In the genomic region with DNA sequence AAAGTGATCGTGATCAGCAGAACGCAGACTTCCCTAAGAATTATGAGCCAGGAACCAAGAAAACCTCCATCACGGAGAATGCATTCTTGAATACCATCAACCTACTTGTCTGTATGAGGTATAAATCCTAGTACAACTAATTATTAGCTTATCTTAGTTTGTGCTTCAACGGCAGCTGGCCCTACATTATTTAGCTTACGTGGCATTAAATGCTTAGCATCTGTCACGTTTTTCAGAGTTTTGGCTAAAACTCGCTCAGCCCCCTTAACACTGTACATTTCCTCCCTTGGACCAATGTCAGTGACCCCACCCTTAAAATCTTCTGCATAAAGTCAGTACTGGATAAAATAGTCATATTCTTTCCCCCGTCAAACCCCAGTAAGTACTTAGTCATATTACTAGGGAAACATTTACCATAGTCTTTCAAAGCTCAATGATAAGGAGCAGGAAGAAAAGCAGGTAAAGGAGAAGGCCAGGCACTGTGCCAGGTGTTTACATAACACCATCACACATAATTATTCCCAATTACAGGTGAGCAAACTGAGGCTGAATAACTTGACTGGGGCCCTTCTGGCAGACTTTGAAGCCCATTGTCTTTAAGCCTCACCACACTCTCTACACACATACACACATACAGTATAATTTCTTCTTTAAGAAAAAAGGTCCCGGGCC, we compare ENCODE assay signal across 19 cellular contexts. TPM values are rescaled to one million over a fixed set of nuclear protein-coding genes. Genes with fewer than 3 reads are reported as not detected.
DNase-seq lines count a peak whose midpoint lies in the region; ATAC-seq, FAIRE-seq and TF ChIP-seq lines count a peak whose summit lies in the region.
"Had no signal": no experiment of that assay in that cellular context is flagged by ENCODE, and none has a peak within 500 bp of the region (broad histone marks: within the 10 kb centered on the region; RNA-seq: fewer than 3 reads in every experiment).

No MANE protein-coding gene starts in this region.

- no peak for TF ChIP-seq POLR2A in A549 (IDR thresholded peaks at IDR 0.05; ENCODE audit: low read length)

- intact Hi-C loops in left colon (cut with DNase I, micrococcal nuclease) (no loop called here), psoas muscle (cut with DNase I) (no loop called here)
- intact Hi-C loops in CD4-positive, alpha-beta memory T cell (cut with micrococcal nuclease), result no loop called here

- no peak overlapping the region for H3K27ac Mint-ChIP-seq in GM23338
- peak overlapping the region in 1 of 7 donors; percentile 81 for H3K27ac Mint-ChIP-seq in CD4-positive, alpha-beta memory T cell
- H3K27ac Mint-ChIP-seq: activated naive CD4-positive, alpha-beta T cell treated with anti-CD3 and anti-CD28 coated beads, Interleukin-2, amount 10 ng/mL, durations not matched to agents 7 days and 5 days had no signal

- ATAC-seq in A549 (no peak), GM23338 (no peak), left colon (peak; percentile 75), psoas muscle (no peak), GM21423 (IDR thresholded peaks at IDR 0.05; ENCODE audit: unreplicated experiment) (no peak)

- H3K27ac ChIP-seq in A549 (no peak overlapping the region), GM23338 (ENCODE audit: low read depth) (0 out of 2 replicates have a peak overlapping the region, but pooled peaks have one; percentile 7), psoas muscle (no peak overlapping the region)
- H3K27ac ChIP-seq in CD4-positive, alpha-beta memory T cell (ENCODE audit: low read depth, low read length), result no peak overlapping the region
- H3K27ac ChIP-seq: esophagus squamous epithelium, right atrium auricular region, vagina had no signal

- peaks cover 3% of the 10 kb centered on the region; the same call in 1 of the 2 replicates for H4K20me1 ChIP-seq in GM23338 (replicated peaks; ENCODE audit: insufficient read depth)

- H3K9me2 ChIP-seq in GM23338 (ENCODE audit: insufficient read depth), result no peaks in the 10 kb centered on the region

- peaks cover 51% of the 10 kb centered on the region for H3K4me1 ChIP-seq in A549
- no peaks in the 10 kb centered on the region for H3K4me1 ChIP-seq in GM23338 (ENCODE audit: insufficient read depth)
- H3K4me1 ChIP-seq in psoas muscle, result no peaks in the 10 kb centered on the region
- no peaks in the 10 kb centered on the region for H3K4me1 ChIP-seq in CD4-positive, alpha-beta memory T cell (ENCODE audit: insufficient read depth, low read length)

- H3K27me3 Mint-ChIP-seq in GM23338 (ENCODE audit: insufficient read depth, low read depth, poor library complexity), result no peaks in the 10 kb centered on the region
- no peaks in the 10 kb centered on the region for H3K27me3 Mint-ChIP-seq in CD4-positive, alpha-beta memory T cell
- H3K27me3 Mint-ChIP-seq: activated naive CD4-positive, alpha-beta T cell treated with anti-CD3 and anti-CD28 coated beads, Interleukin-2, amount 10 ng/mL, durations not matched to agents 7 days and 5 days had no signal

- H3K4me1 Mint-ChIP-seq in GM23338, result no peaks in the 10 kb centered on the region
- no peaks in the 10 kb centered on the region for H3K4me1 Mint-ChIP-seq in CD4-positive, alpha-beta memory T cell
- H3K4me1 Mint-ChIP-seq: activated naive CD4-positive, alpha-beta T cell treated with anti-CD3 and anti-CD28 coated beads, Interleukin-2, amount 10 ng/mL, durations not matched to agents 7 days and 5 days; neural crest cell had no signal

- H3K9me3 ChIP-seq in A549, result no peaks in the 10 kb centered on the region
- H3K9me3 ChIP-seq in psoas muscle, result no peaks in the 10 kb centered on the region
- no peaks in the 10 kb centered on the region for H3K9me3 ChIP-seq in CD4-positive, alpha-beta memory T cell (ENCODE audit: control insufficient read depth in 1 of 2, low read length in 2 of 2)
- H3K9me3 ChIP-seq: esophagus squamous epithelium, right atrium auricular region, vagina had no signal

- H3K79me2 ChIP-seq in GM23338 (replicated peaks; ENCODE audit: insufficient read depth), result no peaks in the 10 kb centered on the region

- whole genome bisulfite sequencing in A549 (ENCODE audit: missing lambda C conversion rate), result 87% methylated on average over 9 of the region's 9 CpGs
- 83 to 92% (median 89%) methylated on average over 9 of the region's 9 CpGs for WGBS in psoas muscle, 3 donors

- H3K27me3 ChIP-seq in GM23338 (ENCODE audit: insufficient read depth) (no peaks in the 10 kb centered on the region), psoas muscle (ENCODE audit: insufficient read depth in 3 of 3, low read length in 2 of 3) (no peaks in the 10 kb centered on the region)
- H3K27me3 ChIP-seq in CD4-positive, alpha-beta memory T cell (ENCODE audit: insufficient read depth, low read length), result no peaks in the 10 kb centered on the region
- H3K27me3 ChIP-seq: esophagus squamous epithelium, right atrium auricular region, vagina had no signal

- no peak for TF ChIP-seq EP300 in A549 (IDR thresholded peaks at IDR 0.05)

- TF ChIP-seq CTCF in A549 (IDR thresholded peaks at IDR 0.05) (no peak), GM23338 (conservative IDR thresholded peaks at IDR 0.05; ENCODE audit: low read depth in 2 of 2) (no peak), psoas muscle (IDR thresholded peaks at IDR 0.05) (no peak)

- TF ChIP-seq RAD21 in A549 (conservative IDR thresholded peaks at IDR 0.05 in 1 of 2, IDR thresholded peaks at IDR 0.05 in 1 of 2), result no peak

- no peak overlapping the region for H3K4me3 ChIP-seq in A549
- H3K4me3 ChIP-seq in GM23338, result no peak overlapping the region
- no peak overlapping the region for H3K4me3 ChIP-seq in psoas muscle
- H3K4me3 ChIP-seq in CD4-positive, alpha-beta memory T cell (ENCODE audit: low read length in 2 of 2), result no peak overlapping the region
- H3K4me3 ChIP-seq: esophagus squamous epithelium, right atrium auricular region, vagina had no signal

- H3K4me2 ChIP-seq in A549 (no peak overlapping the region), GM23338 (no peak overlapping the region)

- H3F3A ChIP-seq in GM23338 (replicated peaks; ENCODE audit: low read depth), result peaks cover 5% of the 10 kb centered on the region; the same call in 1 of the 2 replicates

- no peak overlapping the region for H3K4me3 Mint-ChIP-seq in GM23338
- no peak overlapping the region for H3K4me3 Mint-ChIP-seq in CD4-positive, alpha-beta memory T cell
- H3K4me3 Mint-ChIP-seq: activated naive CD4-positive, alpha-beta T cell treated with anti-CD3 and anti-CD28 coated beads, Interleukin-2, amount 10 ng/mL, durations not matched to agents 7 days and 5 days; neural crest cell had no signal

- H3K36me3 Mint-ChIP-seq in GM23338 (ENCODE audit: low read depth), result peaks cover 66% of the 10 kb centered on the region
- peaks cover 69 to 78% of the 10 kb centered on the region in 2 donors for H3K36me3 Mint-ChIP-seq in CD4-positive, alpha-beta memory T cell

- H3K9me3 Mint-ChIP-seq in GM23338, result no peaks in the 10 kb centered on the region
- no peaks in the 10 kb centered on the region for H3K9me3 Mint-ChIP-seq in CD4-positive, alpha-beta memory T cell
- H3K9me3 Mint-ChIP-seq: activated naive CD4-positive, alpha-beta T cell treated with anti-CD3 and anti-CD28 coated beads, Interleukin-2, amount 10 ng/mL, durations not matched to agents 7 days and 5 days; neural crest cell had no signal

- H2AFZ ChIP-seq in GM23338, result no peak overlapping the region

- CTCF ChIA-PET in A549 (lab: Yijun Ruan, JAX), result interaction anchor here (1.2 to 2.4 kb wide), 3 partner anchors 11 to 363 kb away, joined by 4 to 9 read pairs (median 6); a partner anchor contains a TSS
- CTCF ChIA-PET in CD4-positive, alpha-beta memory T cell (lab: Charles Lee; ENCODE audit: partially characterized antibody), result no interaction called here

- H3K36me3 ChIP-seq in GM23338 (ENCODE audit: insufficient read depth), result peaks cover 60% of the 10 kb centered on the region; the same call in 1 of the 2 replicates
- peaks cover 17 to 100% of the 10 kb centered on the region in 2 donors for H3K36me3 ChIP-seq in psoas muscle (ENCODE audit: insufficient read depth in 1 of 2, low read depth in 1 of 2)
- H3K36me3 ChIP-seq in CD4-positive, alpha-beta memory T cell (ENCODE audit: insufficient read depth, low read length), result peaks cover 69% of the 10 kb centered on the region

- DNase-seq in A549 (ENCODE audit: low read depth in 1 of 2, low spot score in 1 of 2), result no peak
- no peak for DNase-seq in GM23338 (ENCODE audit: low spot score)
- DNase-seq in NCI-H82 (lab: John Stamatoyannopoulos, UW), result peak; percentile 84
- DNase-seq in left colon, result peak; percentile 71 to 84
- DNase-seq in psoas muscle, result no peak
- no peak for DNase-seq in NCI-H345 treated with DMSO at 0.1 percent for 48 hours (lab: John Stamatoyannopoulos, UW; ENCODE audit: unreplicated experiment)
- DNase-seq in CD4-positive, alpha-beta memory T cell, result no peak
- DNase-seq: activated CD4-positive, CD25-positive, alpha-beta regulatory T cell treated with anti-CD3 and anti-CD28 coated beads, Interleukin-2, amount 50 U/mL, for 72 hours; activated CD8-positive, alpha-beta memory T cell treated with anti-CD3 and anti-CD28 coated beads, Interleukin-2, amount 50 U/mL, for 48 hours; activated naive CD4-positive, alpha-beta T cell treated with anti-CD3 and anti-CD28 coated beads, Interleukin-2, amount 10 ng/mL, durations not matched to agents 7 days and 5 days; COR-L47; esophagus squamous epithelium; GDM1 had no signal

- POLR2A ChIA-PET in A549 (lab: Yijun Ruan, JAX), result interaction anchor here (0.5 to 1.2 kb wide), 2 partner anchors 38 to 292 kb away, joined by 3 to 4 read pairs; a partner anchor contains a TSS
- POLR2A ChIA-PET in CD4-positive, alpha-beta memory T cell (lab: Charles Lee; ENCODE audit: partially characterized antibody), result interaction anchor here (0.5 to 1.3 kb wide), 3 partner anchors 15 to 66 kb away, joined by 3 to 5 read pairs (median 3); no protein-coding TSS in a partner anchor

- no peak for FAIRE-seq in A549 (lab: Jason Lieb, UNC)
- FAIRE-seq: H1, islet of Langerhans had no signal

RNA-seq across cellular contexts. Expression of a gene that starts 16.6 kb away (rescaled TPM):
- polyA plus RNA-seq in A549 (2011; rRNA removed) (42.4 and 45.1 TPM in 2 replicates), A549 (2017; fragmentation: RNase III; extraction: RNeasy Plus Mini Kit Qiagen cat#74134 plus additional on column Dnase treatment) (22.7 to 26.3 TPM (median 24.1 TPM) in 3 replicates), GM23338 (2016; fragmentation: Nextera tagmentation; extraction: Ambion mirVana) (6.3 and 6.8 TPM in 2 replicates), psoas muscle (10 to 100 TPM; 38.8 to 49.1 (median 40.5) TPM)
- 39.8 and 46.9 TPM in 2 replicates for polyA plus RNA-seq in A549 (2012; cell fraction: cytosol; rRNA removed)
- 39.6 and 47.5 TPM in 2 replicates for polyA plus RNA-seq in A549 (2012; cell fraction: nucleus; rRNA removed)
- polyA minus RNA-seq in A549 (2011; rRNA and poly(A)+ RNA removed), result 28.4 and 40.2 TPM in 2 replicates
- 12.0 and 12.5 TPM in 2 replicates for total RNA-seq in GM23338 (2014; rRNA removed; shearing (Covaris generic))
- total RNA-seq in left colon (10 to 100 TPM; 67.4 TPM), psoas muscle (10 to 100 TPM; 21.3 to 37.2 (median 33.5) TPM)
- total RNA-seq in CD4-positive, alpha-beta memory T cell, result 10 to 100 TPM; 51.7 to 59.8 TPM
- 10 to 100 TPM; 54.7 to 62.6 TPM for polyA plus RNA-seq in CD4-positive, alpha-beta memory T cell

RNA-seq across cellular contexts. Expression of a gene that starts 37.8 kb away (rescaled TPM):
- 41.5 and 55.1 TPM in 2 replicates for polyA plus RNA-seq in A549 (2011; rRNA removed)
- polyA plus RNA-seq in A549 (2012; cell fraction: cytosol; rRNA removed), result 23.6 and 25.7 TPM in 2 replicates
- 15.1 and 25.0 TPM in 2 replicates for polyA plus RNA-seq in A549 (2012; cell fraction: nucleus; rRNA removed)
- 33.8 to 39.1 TPM (median 36.8 TPM) in 3 replicates for polyA plus RNA-seq in A549 (2017; fragmentation: RNase III; extraction: RNeasy Plus Mini Kit Qiagen cat#74134 plus additional on column Dnase treatment)
- polyA minus RNA-seq in A549 (2011; rRNA and poly(A)+ RNA removed), result 18.5 and 23.6 TPM in 2 replicates
- total RNA-seq in GM23338 (2014; rRNA removed; shearing (Covaris generic)), result 32.7 and 61.3 TPM in 2 replicates
- polyA plus RNA-seq in GM23338 (2016; fragmentation: Nextera tagmentation; extraction: Ambion mirVana), result 42.2 and 49.8 TPM in 2 replicates
- 10 to 100 TPM; 34.4 to 43.7 TPM for total RNA-seq in left colon
- total RNA-seq in psoas muscle, result 10 to 100 TPM; 23.4 to 69.6 (median 40.0) TPM
- 10 to 100 TPM; 11.7 to 30.7 (median 19.7) TPM for polyA plus RNA-seq in psoas muscle
- 10 to 100 TPM; 85.0 to 92.1 TPM for total RNA-seq in CD4-positive, alpha-beta memory T cell
- polyA plus RNA-seq in CD4-positive, alpha-beta memory T cell, result 10 to 100 TPM; 39.9 to 47.6 TPM

Comparison
In these comparisons a context has a peak if more than half of its experiments do, and no peak if none do; other contexts are left out.
1. DNase-seq: peak in NCI-H82 (single experiment) and left colon (2 of 2); none in A549 (0 of 2), GM23338 (single experiment), psoas muscle (0 of 2), NCI-H345 treated with DMSO at 0.1 percent for 48 hours (single experiment) and CD4-positive, alpha-beta memory T cell (0 of 5).